Comparison of ENCODE assay signal across 27 cellular contexts in the genomic region with DNA sequence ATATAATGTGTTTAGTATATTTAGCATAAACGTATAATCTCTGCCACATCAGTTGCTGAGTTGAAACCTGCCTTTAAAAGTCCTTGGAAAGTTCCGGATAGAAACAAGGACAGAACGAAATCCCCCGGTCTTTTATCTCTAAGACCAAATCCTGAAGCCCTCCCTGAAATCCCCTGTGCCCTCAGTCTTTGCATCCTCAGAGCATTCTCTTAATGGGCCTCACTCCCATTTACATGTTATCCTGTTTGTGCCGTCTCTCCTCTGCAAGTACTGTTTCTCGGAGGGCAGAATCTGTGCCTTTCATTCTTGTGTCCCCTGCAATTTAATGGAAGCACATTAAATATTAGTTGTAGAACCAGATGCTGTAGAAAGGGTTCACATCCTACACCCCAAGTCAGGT.
"Had no signal": no experiment of that assay in that cellular context is flagged by ENCODE, and none has a peak within 500 bp of the region (broad histone marks: within the 10 kb centered on the region; RNA-seq: fewer than 3 reads in every experiment).

No MANE protein-coding gene starts in this region.

- H3K9me3 ChIP-seq: adrenal gland, ascending aorta, colonic mucosa, gastroesophageal sphincter, heart left ventricle, lower lobe of right lung, pancreas, tibial nerve had no signal

- H3K4me3 ChIP-seq: adrenal gland, ascending aorta, colonic mucosa, dorsolateral prefrontal cortex, gastroesophageal sphincter, heart left ventricle, lower lobe of right lung, pancreas, tibial nerve had no signal

- H3K27me3 ChIP-seq: adrenal gland, ascending aorta, colonic mucosa, dorsolateral prefrontal cortex, gastroesophageal sphincter, heart left ventricle, pancreas, tibial nerve had no signal

- H3K4me3 Mint-ChIP-seq: activated B cell treated with CpG ODN at 0.5 μM for 24 hours; activated CD4-positive, alpha-beta T cell treated with anti-CD3 and anti-CD28 coated beads for 36 hours; activated naive CD8-positive, alpha-beta T cell; activated T-cell treated with anti-CD3 and anti-CD28 coated beads, Interleukin-2, amount 50 U/mL, for 4 hours; naive thymus-derived CD8-positive, alpha-beta T cell; stimulated activated naive CD8-positive, alpha-beta T cell treated with anti-CD3 and anti-CD28 coated beads, Interleukin-15, Interleukin-2, amounts not matched to agents 100 ng/mL and 50 ng/mL, for 24 hours; T-helper 1 cell treated with Interleukin-12 subunit alpha and Interleukin-12 subunit beta and Interleukin-4 antibody, amounts not matched to agents 30 μg/mL and 1 μg/mL, for 36 hours had no signal

- ATAC-seq: activated CD4-positive, alpha-beta T cell treated with anti-CD3 and anti-CD28 coated beads for 36 hours; activated T-cell treated with anti-CD3 and anti-CD28 coated beads, Interleukin-2, amount 50 U/mL, for 4 hours; gastroesophageal sphincter; heart left ventricle; lower lobe of right lung; naive thymus-derived CD8-positive, alpha-beta T cell; pancreas; right cardiac atrium had no signal

- H3K4me1 ChIP-seq: colonic mucosa had no signal

- H3K4me1 Mint-ChIP-seq: activated B cell treated with CpG ODN at 0.5 μM for 24 hours; activated CD4-positive, alpha-beta T cell treated with anti-CD3 and anti-CD28 coated beads for 36 hours; naive thymus-derived CD8-positive, alpha-beta T cell had no signal

- H3K27ac ChIP-seq: colonic mucosa, epithelial cell of prostate, heart left ventricle, lower lobe of right lung, pancreas had no signal

- H3K27ac Mint-ChIP-seq: activated B cell treated with CpG ODN at 0.5 μM for 24 hours; activated CD4-positive, alpha-beta T cell treated with anti-CD3 and anti-CD28 coated beads for 36 hours; activated naive CD8-positive, alpha-beta T cell; activated T-helper 2 cell treated with anti-CD3 and anti-CD28 coated beads, Interferon-gamma antibody, Interleukin-2, Interleukin-4, amounts not matched to agents 10 μg/mL and 5 μg/mL and 100 μg/mL, durations not matched to agents 14 hours and 24 hours and 36 hours; naive thymus-derived CD8-positive, alpha-beta T cell; stimulated activated naive CD8-positive, alpha-beta T cell treated with anti-CD3 and anti-CD28 coated beads, Interleukin-15, Interleukin-2, amounts not matched to agents 100 ng/mL and 50 ng/mL, for 24 hours; T-helper 1 cell treated with Interleukin-12 subunit alpha and Interleukin-12 subunit beta and Interleukin-4 antibody, amounts not matched to agents 30 μg/mL and 1 μg/mL, for 36 hours had no signal

- H3K36me3 ChIP-seq: adrenal gland, ascending aorta, colonic mucosa, gastroesophageal sphincter, heart left ventricle, lower lobe of right lung, pancreas, tibial nerve had no signal

- DNase-seq: activated B cell treated with CpG ODN at 0.5 μM for 24 hours; activated CD4-positive, alpha-beta T cell treated with anti-CD3 and anti-CD28 coated beads for 36 hours; activated CD4-positive, alpha-beta T cell treated with anti-CD3 and anti-CD28 coated beads, Interleukin-2, amount 50 U/mL, for 48 hours; activated CD8-positive, alpha-beta memory T cell treated with anti-CD3 and anti-CD28 coated beads, Interleukin-2, amount 50 U/mL, for 48 hours; activated naive CD4-positive, alpha-beta T cell; activated T-cell treated with anti-CD3 and anti-CD28 coated beads, Interleukin-2, amount 50 U/mL, for 4 hours; adrenal gland; colonic mucosa; dorsolateral prefrontal cortex; heart left ventricle; kidney; lower lobe of right lung; naive thymus-derived CD8-positive, alpha-beta T cell; pancreas; right cardiac atrium; stimulated activated CD4-positive, alpha-beta T cell treated with anti-CD3 and anti-CD28 coated beads, Interleukin-12 subunit alpha, Interleukin-12 subunit beta, amount 100 ng/mL, for 4 hours; stimulated activated CD4-positive, alpha-beta T cell treated with anti-CD3 and anti-CD28 coated beads, Interleukin-4, amount 100 ng/mL, for 4 hours; substantia nigra; T1000 had no signal

- H3K9me3 Mint-ChIP-seq: activated B cell treated with CpG ODN at 0.5 μM for 24 hours; activated T-cell treated with anti-CD3 and anti-CD28 coated beads, Interleukin-2, amount 50 U/mL, for 4 hours; activated T-helper 2 cell treated with anti-CD3 and anti-CD28 coated beads, Interferon-gamma antibody, Interleukin-2, Interleukin-4, amounts not matched to agents 10 μg/mL and 5 μg/mL and 100 μg/mL, durations not matched to agents 14 hours and 24 hours and 36 hours; stimulated activated naive CD8-positive, alpha-beta T cell treated with anti-CD3 and anti-CD28 coated beads, Interleukin-15, Interleukin-2, amounts not matched to agents 100 ng/mL and 50 ng/mL, for 24 hours; T-helper 1 cell treated with Interleukin-12 subunit alpha and Interleukin-12 subunit beta and Interleukin-4 antibody, amounts not matched to agents 30 μg/mL and 1 μg/mL, for 36 hours had no signal

- H3K36me3 Mint-ChIP-seq: activated naive CD8-positive, alpha-beta T cell; naive thymus-derived CD8-positive, alpha-beta T cell had no signal
